Comparison of ENCODE assay signal across 22 cellular contexts in the genomic region with DNA sequence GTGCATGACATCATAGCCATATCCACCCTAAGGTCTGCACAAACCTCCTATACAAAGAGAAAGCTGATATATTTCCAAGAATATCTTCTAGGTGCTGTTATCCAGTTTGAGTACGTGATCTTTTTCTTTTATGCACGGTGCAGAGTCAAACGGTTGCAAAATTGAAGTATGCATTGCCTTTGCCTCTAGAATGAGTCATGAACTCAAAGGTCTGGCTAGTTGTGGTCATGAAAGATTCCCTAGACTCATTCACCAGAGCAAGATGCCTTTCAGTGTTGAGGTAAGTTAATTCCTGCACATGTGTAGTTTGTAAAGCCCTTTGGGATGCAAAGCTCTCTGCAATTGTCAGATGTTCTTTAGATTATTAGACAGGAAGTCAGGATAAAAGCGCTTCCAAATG.
"Had no signal": no experiment of that assay in that cellular context is flagged by ENCODE, and none has a peak within 500 bp of the region (broad histone marks: within the 10 kb centered on the region; RNA-seq: fewer than 3 reads in every experiment).

No MANE protein-coding gene starts in this region.

- DNase-seq: effector memory CD8-positive, alpha-beta T cell; gastrocnemius medialis; heart right ventricle; islet precursor cell; left cardiac atrium; left ventricle myocardium inferior; lower lobe of right lung; natural killer cell; occipital lobe; pancreas; right cardiac atrium; stimulated activated CD4-positive, alpha-beta T cell treated with anti-CD3 and anti-CD28 coated beads, Interleukin-4, amount 100 ng/mL, for 1 hour; stimulated activated CD8-positive, alpha-beta memory T cell treated with anti-CD3 and anti-CD28 coated beads, Interleukin-4, amount 100 ng/mL, for 48 hours; stimulated activated naive CD8-positive, alpha-beta T cell treated with anti-CD3 and anti-CD28 coated beads, Interleukin-15, Interleukin-2, amounts not matched to agents 100 U/mL and 50 U/mL, for 24 hours; thyroid gland; upper lobe of left lung had no signal

- H3K4me2 ChIP-seq: neural progenitor cell had no signal

- H3K4me3 ChIP-seq: esophagus muscularis mucosa, gastrocnemius medialis, heart right ventricle, left ventricle myocardium inferior, lower lobe of right lung, neural progenitor cell, pancreas, suprapubic skin, thyroid gland, upper lobe of left lung, vagina had no signal

- ATAC-seq: effector memory CD8-positive, alpha-beta T cell; gastrocnemius medialis; heart right ventricle; left cardiac atrium; lower lobe of right lung; natural killer cell; pancreas; right cardiac atrium; stimulated activated effector memory CD8-positive, alpha-beta T cell treated with anti-CD3 and anti-CD28 coated beads, Interleukin-12 subunit alpha, Interleukin-12 subunit beta, amount 100 ng/mL, for 72 hours; stimulated activated naive CD8-positive, alpha-beta T cell treated with anti-CD3 and anti-CD28 coated beads, Interleukin-15, Interleukin-2, amounts not matched to agents 100 U/mL and 50 U/mL, for 24 hours had no signal

- H2AFZ ChIP-seq: neural progenitor cell had no signal

- H3K36me3 ChIP-seq: esophagus muscularis mucosa, gastrocnemius medialis, heart right ventricle, left ventricle myocardium inferior, lower lobe of right lung, neural progenitor cell, pancreas, suprapubic skin, thyroid gland, upper lobe of left lung, vagina had no signal

- H3K4me1 ChIP-seq: esophagus muscularis mucosa, gastrocnemius medialis, heart right ventricle, left ventricle myocardium inferior, lower lobe of right lung, neural progenitor cell, pancreas, suprapubic skin, thyroid gland, upper lobe of left lung, vagina had no signal

- H3K27me3 ChIP-seq: esophagus muscularis mucosa, gastrocnemius medialis, neural progenitor cell, pancreas, suprapubic skin, thyroid gland, upper lobe of left lung, vagina had no signal

- H3K9me3 ChIP-seq: esophagus muscularis mucosa, gastrocnemius medialis, heart right ventricle, left ventricle myocardium inferior, lower lobe of right lung, pancreas, suprapubic skin, thyroid gland, upper lobe of left lung, vagina had no signal

- H3K9ac ChIP-seq: neural progenitor cell had no signal

- H3K27ac ChIP-seq: epithelial cell of prostate, esophagus muscularis mucosa, gastrocnemius medialis, heart right ventricle, left ventricle myocardium inferior, lower lobe of right lung, neural progenitor cell, pancreas, suprapubic skin, thyroid gland, upper lobe of left lung, vagina had no signal
